Comparison of ENCODE assay signal across 27 cellular contexts in the genomic region with DNA sequence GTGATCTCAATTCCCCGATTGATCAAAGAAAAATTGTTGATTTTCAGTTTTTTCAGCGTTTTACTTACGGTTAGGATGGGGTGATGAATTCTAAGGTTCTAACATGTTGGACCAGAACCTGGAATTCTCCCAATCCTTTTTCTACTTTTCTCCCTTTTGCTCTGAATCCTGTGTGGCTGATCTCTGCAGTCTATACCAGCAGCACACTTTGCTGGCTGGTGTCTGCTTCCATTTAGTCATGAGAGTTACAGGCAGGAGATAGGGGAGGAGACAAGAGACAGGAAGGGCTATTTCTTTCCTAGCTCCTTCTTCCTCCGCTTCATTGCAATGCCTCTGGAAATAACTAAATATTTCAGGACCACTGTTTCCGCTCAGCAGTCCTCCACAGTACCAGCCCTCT.
"Had no signal": no experiment of that assay in that cellular context is flagged by ENCODE, and none has a peak within 500 bp of the region (broad histone marks: within the 10 kb centered on the region; RNA-seq: fewer than 3 reads in every experiment).

No MANE protein-coding gene starts in this region.

- H3K27me3 Mint-ChIP-seq: naive thymus-derived CD4-positive, alpha-beta T cell; stimulated activated naive B cell treated with anti-CD40 and anti-IgM and Interleukin-4, amounts not matched to agents 10 μg/mL and 1 μg/mL and 100 μg/mL, for 72 hours; type B pancreatic cell had no signal

- H3K9me3 Mint-ChIP-seq: dendritic cell treated with granulocyte-macrophage colony-stimulating factor and Interleukin-4, amounts not matched to agents 40 ng/mL and 50 ng/mL, for 4 days; endodermal cell; nephron had no signal

- DNase-seq: colonic mucosa; effector CD8-positive, alpha-beta T cell; endodermal cell; foreskin keratinocyte; heart left ventricle; kidney; left ventricle myocardium superior; lower lobe of right lung; naive thymus-derived CD4-positive, alpha-beta T cell; nucleus accumbens; ovary; psoas muscle; right lobe of liver; small intestine; stimulated activated CD4-positive, alpha-beta T cell treated with anti-CD3 and anti-CD28 coated beads, Interleukin-15, amount 100 ng/mL, for 24 hours; stimulated activated CD4-positive, alpha-beta T cell treated with anti-CD3 and anti-CD28 coated beads, Interleukin-2, amount 100 ng/mL, for 48 hours; stimulated activated naive B cell treated with anti-CD40 and anti-IgM and Interleukin-4, amounts not matched to agents 10 μg/mL and 1 μg/mL and 100 μg/mL, for 72 hours; substantia nigra; testis; tibial artery had no signal

- H3K4me1 ChIP-seq: colonic mucosa, foreskin keratinocyte, gastroesophageal sphincter, heart left ventricle, lower lobe of right lung, psoas muscle, right lobe of liver, testis, tibial artery had no signal

- H3K27ac ChIP-seq: colonic mucosa, epithelial cell of prostate, esophagus muscularis mucosa, foreskin keratinocyte, gastroesophageal sphincter, heart left ventricle, hepatocyte, lower lobe of right lung, ovary, psoas muscle, right lobe of liver, testis, tibial artery had no signal

- H3K36me3 Mint-ChIP-seq: naive thymus-derived CD4-positive, alpha-beta T cell; stimulated activated naive B cell treated with anti-CD40 and anti-IgM and Interleukin-4, amounts not matched to agents 10 μg/mL and 1 μg/mL and 100 μg/mL, for 72 hours; type B pancreatic cell had no signal

- H3K36me3 ChIP-seq: colonic mucosa, esophagus muscularis mucosa, gastroesophageal sphincter, heart left ventricle, lower lobe of right lung, ovary, right lobe of liver, tibial artery had no signal

- H3K4me1 Mint-ChIP-seq: endodermal cell; naive thymus-derived CD4-positive, alpha-beta T cell; nephron had no signal

- H3K4me3 Mint-ChIP-seq: dendritic cell treated with granulocyte-macrophage colony-stimulating factor and Interleukin-4, amounts not matched to agents 40 ng/mL and 50 ng/mL, for 4 days; endodermal cell; naive thymus-derived CD4-positive, alpha-beta T cell; nephron; stimulated activated naive B cell treated with anti-CD40 and anti-IgM and Interleukin-4, amounts not matched to agents 10 μg/mL and 1 μg/mL and 100 μg/mL, for 72 hours; type B pancreatic cell had no signal

- ATAC-seq: foreskin keratinocyte; gastroesophageal sphincter; heart left ventricle; left ventricle myocardium superior; lower lobe of right lung; naive thymus-derived CD4-positive, alpha-beta T cell; psoas muscle; right lobe of liver; stimulated activated naive B cell treated with anti-CD40 and anti-IgM and Interleukin-4, amounts not matched to agents 10 μg/mL and 1 μg/mL and 100 μg/mL, for 72 hours had no signal

- H3K79me2 ChIP-seq: hepatocyte had no signal

- H3K4me2 ChIP-seq: hepatocyte had no signal

- H3K4me3 ChIP-seq: colonic mucosa, esophagus muscularis mucosa, gastroesophageal sphincter, heart left ventricle, hepatocyte, lower lobe of right lung, ovary, psoas muscle, right lobe of liver, testis, tibial artery had no signal

- H3K27ac Mint-ChIP-seq: dendritic cell treated with granulocyte-macrophage colony-stimulating factor and Interleukin-4, amounts not matched to agents 40 ng/mL and 50 ng/mL, for 4 days; endodermal cell; naive thymus-derived CD4-positive, alpha-beta T cell; nephron; stimulated activated naive B cell treated with anti-CD40 and anti-IgM and Interleukin-4, amounts not matched to agents 10 μg/mL and 1 μg/mL and 100 μg/mL, for 72 hours; type B pancreatic cell had no signal

- H3K27me3 ChIP-seq: colonic mucosa, esophagus muscularis mucosa, foreskin keratinocyte, gastroesophageal sphincter, heart left ventricle, hepatocyte, ovary, right lobe of liver, testis, tibial artery had no signal
